ENCODE assay signal across 15 cellular contexts in the genomic region with DNA sequence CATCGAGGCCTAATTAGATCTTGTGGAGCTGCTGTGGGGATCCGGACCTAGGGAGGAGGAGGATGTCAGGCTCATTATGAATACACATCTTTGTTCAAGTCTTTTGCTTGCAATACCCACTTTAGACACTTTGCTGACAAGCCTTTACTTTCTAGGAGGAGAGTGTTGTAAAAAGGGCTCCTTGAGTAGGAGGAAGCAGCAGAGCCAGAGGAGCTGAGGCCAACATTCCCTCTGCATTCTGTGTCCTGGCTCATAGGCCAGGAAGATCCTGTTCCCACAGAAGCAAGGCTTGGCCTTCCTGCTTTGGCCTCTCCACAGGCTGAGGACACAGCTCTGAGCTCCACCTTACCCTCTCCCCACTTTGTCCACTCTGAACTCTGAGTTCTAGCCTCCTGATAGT.
A peak's percentile ranks its signal among the peaks of the same experiment; 100 is the strongest.
DNase-seq lines count a peak whose midpoint lies in the region; ATAC-seq and TF ChIP-seq lines count a peak whose summit lies in the region.
"Had no signal": no experiment of that assay in that cellular context is flagged by ENCODE, and none has a peak within 500 bp of the region (broad histone marks: within the 10 kb centered on the region; RNA-seq: fewer than 3 reads in every experiment).

No MANE protein-coding gene starts in this region.

- H3K27me3 Mint-ChIP-seq in HFFc6 (ENCODE audit: insufficient read depth): no peaks in the 10 kb centered on the region

- H3K9me3 Mint-ChIP-seq in HFFc6: no peaks in the 10 kb centered on the region
- H3K9me3 Mint-ChIP-seq: activated T-helper 1 cell treated with anti-CD3 and anti-CD28 coated beads, Interleukin-12 subunit alpha, Interleukin-12 subunit beta, Interleukin-2, Interleukin-4 antibody, amounts not matched to agents 30 ng/mL and 10 ng/mL and 1 ng/mL, durations not matched to agents 14 hours and 24 hours and 36 hours had no signal

- H3K36me3 ChIP-seq in lung (ENCODE audit: control insufficient read depth in 2 of 2, insufficient read depth in 2 of 2, low read length in 2 of 2): no peaks in the 10 kb centered on the region
- no peaks in the 10 kb centered on the region for H3K36me3 ChIP-seq in smooth muscle cell (ENCODE audit: low read depth)
- H3K36me3 ChIP-seq: BLaER1 had no signal

- no peak overlapping the region for H3K4me3 Mint-ChIP-seq in HFFc6
- H3K4me3 Mint-ChIP-seq: activated CD4-positive, alpha-beta T cell treated with anti-CD3 and anti-CD28 coated beads for 36 hours; activated T-helper 1 cell treated with anti-CD3 and anti-CD28 coated beads, Interleukin-12 subunit alpha, Interleukin-12 subunit beta, Interleukin-2, Interleukin-4 antibody, amounts not matched to agents 30 ng/mL and 10 ng/mL and 1 ng/mL, durations not matched to agents 14 hours and 24 hours and 36 hours had no signal

- peak overlapping the region; percentile 53 for H3K27ac Mint-ChIP-seq in HFFc6
- H3K27ac Mint-ChIP-seq: activated CD4-positive, alpha-beta T cell treated with anti-CD3 and anti-CD28 coated beads for 36 hours; activated T-helper 1 cell treated with anti-CD3 and anti-CD28 coated beads, Interleukin-12 subunit alpha, Interleukin-12 subunit beta, Interleukin-2, Interleukin-4 antibody, amounts not matched to agents 30 ng/mL and 10 ng/mL and 1 ng/mL, durations not matched to agents 14 hours and 24 hours and 36 hours had no signal

- H3K9me3 ChIP-seq in lung (ENCODE audit: control insufficient read depth in 2 of 2, insufficient read depth in 1 of 2, low read length in 1 of 2): no peaks in the 10 kb centered on the region
- no peaks in the 10 kb centered on the region for H3K9me3 ChIP-seq in smooth muscle cell (replicated peaks; ENCODE audit: low read depth)
- H3K9me3 ChIP-seq: BLaER1 had no signal

- peaks cover 46% of the 10 kb centered on the region for H3K4me1 Mint-ChIP-seq in HFFc6 (ENCODE audit: low read depth)
- H3K4me1 Mint-ChIP-seq: activated CD4-positive, alpha-beta T cell treated with anti-CD3 and anti-CD28 coated beads for 36 hours had no signal

- no peaks in the 10 kb centered on the region for H3F3A ChIP-seq in smooth muscle cell (ENCODE audit: low read depth)

- no peaks in the 10 kb centered on the region for H3K36me3 Mint-ChIP-seq in HFFc6 (ENCODE audit: low read depth)

- no peak overlapping the region for H3K4me2 ChIP-seq in smooth muscle cell
- H3K4me2 ChIP-seq: BLaER1 had no signal

- WGBS in lung, 2 donors: 67 to 84% methylated on average over 2 of the region's 2 CpGs
- WGBS in smooth muscle cell (ENCODE audit: low lambda C conversion rate): 77% methylated on average over 2 of the region's 2 CpGs

- H3K27me3 ChIP-seq in lung (ENCODE audit: control insufficient read depth, insufficient read depth) (no peaks in the 10 kb centered on the region), smooth muscle cell (ENCODE audit: low read depth) (no peaks in the 10 kb centered on the region)
- H3K27me3 ChIP-seq: BLaER1 had no signal

- no peaks in the 10 kb centered on the region for H4K20me1 ChIP-seq in smooth muscle cell (ENCODE audit: low read depth)
- H4K20me1 ChIP-seq: BLaER1 had no signal

- H3K4me3 ChIP-seq in lung: no peak overlapping the region
- H3K4me3 ChIP-seq in smooth muscle cell: peak overlapping the region; percentile 25
- H3K4me3 ChIP-seq: BLaER1, SK-N-MC had no signal

- DNase-seq in HFFc6 (no peak), fibroblast of gingiva (ENCODE audit: low read depth) (peak; percentile 27), lung (ENCODE audit: low spot score) (no peak), smooth muscle cell (lab: John Stamatoyannopoulos, UW; ENCODE audit: unreplicated experiment) (no peak), CD1c-positive myeloid dendritic cell (ENCODE audit: extremely low spot score) (no peak), HPDE6-E6E7 (ENCODE audit: extremely low spot score) (no peak), SKM-1 (lab: John Stamatoyannopoulos, UW; ENCODE audit: unreplicated experiment) (no peak)
- DNase-seq: activated CD4-positive, alpha-beta T cell treated with anti-CD3 and anti-CD28 coated beads for 36 hours; NCI-H1694 treated with DMSO at 0.1 percent for 48 hours; NCI-H82; stimulated activated CD4-positive, alpha-beta T cell treated with anti-CD3 and anti-CD28 coated beads, Interleukin-2, amount 100 ng/mL, for 24 hours had no signal

- H3K4me1 ChIP-seq in lung (ENCODE audit: control insufficient read depth in 2 of 2, insufficient read depth in 2 of 2, low read length in 2 of 2) (peaks cover 0 to 1% of the 10 kb centered on the region in 2 donors), smooth muscle cell (ENCODE audit: low read depth) (peaks cover 23% of the 10 kb centered on the region)
- H3K4me1 ChIP-seq: BLaER1 had no signal

- ATAC-seq in lung (ENCODE audit: insufficient read depth, low FRiP score) (peak; percentile 66), GM18861 (IDR thresholded peaks at IDR 0.05; ENCODE audit: unreplicated experiment) (no peak)
- ATAC-seq: activated CD4-positive, alpha-beta T cell treated with anti-CD3 and anti-CD28 coated beads for 36 hours had no signal

- H2AFZ ChIP-seq in smooth muscle cell (ENCODE audit: low read depth): peak overlapping the region; percentile 32

- TF ChIP-seq CTCF in HFFc6 (IDR thresholded peaks at IDR 0.05): no peak
- TF ChIP-seq CTCF in lung (IDR thresholded peaks at IDR 0.05; ENCODE audit: control extremely low read depth, extremely low read depth): no peak
- TF ChIP-seq CTCF in smooth muscle cell (IDR thresholded peaks at IDR 0.05; ENCODE audit: borderline replicate concordance, insufficient read depth, poor library complexity, severe bottlenecking): no peak

- H3K27ac ChIP-seq in lung (ENCODE audit: low read depth in 1 of 2, low read length in 1 of 2) (peak overlapping the region in 1 of 2 donors; percentile 47), smooth muscle cell (ENCODE audit: low read depth) (peak overlapping the region; percentile 16)
- H3K27ac ChIP-seq: BLaER1, SK-N-MC had no signal

- H3K79me2 ChIP-seq in smooth muscle cell (ENCODE audit: low read depth): no peaks in the 10 kb centered on the region

- H3K9ac ChIP-seq in smooth muscle cell (ENCODE audit: low read depth): no peak overlapping the region
- H3K9ac ChIP-seq: BLaER1 had no signal
